ENCODE assay signal across 9 cellular contexts in the genomic region with DNA sequence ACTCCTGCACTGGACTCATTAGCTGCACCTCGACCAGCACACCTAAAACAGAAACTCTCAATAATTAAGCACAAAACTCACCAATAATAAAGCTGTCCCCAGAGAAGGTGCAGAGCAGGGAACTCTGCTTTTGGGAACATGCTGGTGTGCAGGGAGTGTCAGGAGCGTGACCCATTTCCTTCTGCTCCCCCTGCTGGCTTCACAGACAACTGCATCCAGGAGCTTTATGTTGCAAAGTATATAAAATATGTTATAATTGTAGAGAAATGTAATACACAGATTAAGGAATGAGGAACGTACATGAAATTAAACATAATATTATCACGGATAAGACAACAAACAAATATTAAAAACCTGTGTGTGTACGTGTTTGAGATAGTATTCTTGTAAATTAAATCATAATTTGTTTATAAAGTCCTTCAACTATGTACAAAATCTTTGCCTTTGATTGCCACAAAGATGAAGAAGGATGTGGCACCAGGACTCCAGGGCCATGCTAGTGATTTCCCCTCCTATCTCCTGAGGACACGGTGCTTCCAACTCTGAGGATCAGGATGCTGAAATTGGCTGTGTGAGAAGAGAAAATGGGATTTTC.
DNase-seq lines count a peak whose midpoint lies in the region; ATAC-seq and TF ChIP-seq lines count a peak whose summit lies in the region.
"Had no signal": no experiment of that assay in that cellular context is flagged by ENCODE, and none has a peak within 500 bp of the region (broad histone marks: within the 10 kb centered on the region; RNA-seq: fewer than 3 reads in every experiment).

No MANE protein-coding gene starts in this region.

- peaks cover 9% of the 10 kb centered on the region for H3K27me3 Mint-ChIP-seq in GM23338 (ENCODE audit: insufficient read depth, low read depth, poor library complexity)

- no peaks in the 10 kb centered on the region for H3K9me3 Mint-ChIP-seq in GM23338

- peaks cover 14% of the 10 kb centered on the region for H3K4me1 Mint-ChIP-seq in GM23338

- H3K4me1 ChIP-seq in GM23338 (ENCODE audit: insufficient read depth) = no peaks in the 10 kb centered on the region
- H3K4me1 ChIP-seq: BLaER1 treated with 17β-estradiol and CSF1 and Interleukin-3, amounts not matched to agents 10 nM and 100 nM had no signal

- no peak overlapping the region for H3K4me3 Mint-ChIP-seq in GM23338

- H3K4me3 ChIP-seq in GM23338 (no peak overlapping the region), NB4 (ENCODE audit: low read depth, low read length) (no peak overlapping the region), fibroblast of mammary gland (ENCODE audit: control insufficient read depth, low read depth, low read length) (no peak overlapping the region)
- H3K4me3 ChIP-seq: BLaER1 treated with 17β-estradiol and CSF1 and Interleukin-3, amounts not matched to agents 10 nM and 100 nM had no signal

- H3F3A ChIP-seq in GM23338 (replicated peaks; ENCODE audit: low read depth) = no peaks in the 10 kb centered on the region

- no peaks in the 10 kb centered on the region for H4K20me1 ChIP-seq in GM23338 (replicated peaks; ENCODE audit: insufficient read depth)
- H4K20me1 ChIP-seq: BLaER1 treated with 17β-estradiol and CSF1 and Interleukin-3, amounts not matched to agents 10 nM and 100 nM had no signal

- no peaks in the 10 kb centered on the region for H3K79me2 ChIP-seq in GM23338 (replicated peaks; ENCODE audit: insufficient read depth)

- ATAC-seq in GM23338 = peak; percentile 83

- H3K36me3 Mint-ChIP-seq in GM23338 (ENCODE audit: low read depth) = no peaks in the 10 kb centered on the region

- H3K36me3 ChIP-seq in GM23338 (ENCODE audit: insufficient read depth) = no peaks in the 10 kb centered on the region
- H3K36me3 ChIP-seq: BLaER1 treated with 17β-estradiol and CSF1 and Interleukin-3, amounts not matched to agents 10 nM and 100 nM had no signal

- peaks cover 32% of the 10 kb centered on the region; the same call in 1 of the 2 replicates for H3K27me3 ChIP-seq in GM23338 (ENCODE audit: insufficient read depth)
- H3K27me3 ChIP-seq: BLaER1 treated with 17β-estradiol and CSF1 and Interleukin-3, amounts not matched to agents 10 nM and 100 nM had no signal

- H3K4me2 ChIP-seq in GM23338 = no peak overlapping the region
- H3K4me2 ChIP-seq: BLaER1 treated with 17β-estradiol and CSF1 and Interleukin-3, amounts not matched to agents 10 nM and 100 nM had no signal

- no peaks in the 10 kb centered on the region for H3K9me2 ChIP-seq in GM23338 (ENCODE audit: insufficient read depth)

- peak; percentile 76 to 88 for TF ChIP-seq CTCF in GM23338 (conservative IDR thresholded peaks at IDR 0.05; ENCODE audit: low read depth in 2 of 2)
- TF ChIP-seq CTCF in NB4 (IDR thresholded peaks at IDR 0.05; ENCODE audit: low read depth, low read length) = peak; percentile 86
- peak; percentile 86 for TF ChIP-seq CTCF in fibroblast of mammary gland (conservative IDR thresholded peaks at IDR 0.05; ENCODE audit: control insufficient read depth, insufficient read depth, low read depth, low read length)

- DNase-seq in DMS79 treated with DMSO at 0.1 percent for 48 hours (lab: John Stamatoyannopoulos, UW) (peak; percentile 25), DMS79 (lab: John Stamatoyannopoulos, UW) (no peak), GM23338 (ENCODE audit: low spot score) (peak; percentile 67), NB4 (ENCODE audit: low read depth) (peak; percentile 35), fibroblast of mammary gland (ENCODE audit: low read depth) (peak; percentile 26), pons (ENCODE audit: low spot score) (peak; percentile 24), OCI-M2 (lab: John Stamatoyannopoulos, UW; ENCODE audit: unreplicated experiment) (no peak)
- peak; percentile 44 to 50 for DNase-seq in activated CD4-positive, alpha-beta T cell treated with anti-CD3 and anti-CD28 coated beads, Interleukin-2, amount 50 U/mL, for 48 hours

- no peak overlapping the region for H3K27ac Mint-ChIP-seq in GM23338

- H3K27ac ChIP-seq in GM23338 (ENCODE audit: low read depth) = no peak overlapping the region
- H3K27ac ChIP-seq: BLaER1 treated with 17β-estradiol and CSF1 and Interleukin-3, amounts not matched to agents 10 nM and 100 nM had no signal

- H2AFZ ChIP-seq in GM23338 = no peak overlapping the region

- TF ChIP-seq POLR2A in NB4 (IDR thresholded peaks at IDR 0.05; ENCODE audit: extremely low read depth, insufficient read length) = no peak

TF ChIP-seq in GM23338, 12 proteins besides CTCF, POLR2A, EP300 and RAD21 (continues in another document):
- no peak for TF ChIP-seq NANOG (IDR thresholded peaks at IDR 0.05; ENCODE audit: borderline replicate concordance)
- TF ChIP-seq POLR2AphosphoS5 (IDR thresholded peaks at IDR 0.05; ENCODE audit: low read depth) = no peak
- TF ChIP-seq EZH2 (IDR thresholded peaks at IDR 0.05; ENCODE audit: low read depth, unreplicated experiment) = no peak
- TF ChIP-seq, protein P1, sequence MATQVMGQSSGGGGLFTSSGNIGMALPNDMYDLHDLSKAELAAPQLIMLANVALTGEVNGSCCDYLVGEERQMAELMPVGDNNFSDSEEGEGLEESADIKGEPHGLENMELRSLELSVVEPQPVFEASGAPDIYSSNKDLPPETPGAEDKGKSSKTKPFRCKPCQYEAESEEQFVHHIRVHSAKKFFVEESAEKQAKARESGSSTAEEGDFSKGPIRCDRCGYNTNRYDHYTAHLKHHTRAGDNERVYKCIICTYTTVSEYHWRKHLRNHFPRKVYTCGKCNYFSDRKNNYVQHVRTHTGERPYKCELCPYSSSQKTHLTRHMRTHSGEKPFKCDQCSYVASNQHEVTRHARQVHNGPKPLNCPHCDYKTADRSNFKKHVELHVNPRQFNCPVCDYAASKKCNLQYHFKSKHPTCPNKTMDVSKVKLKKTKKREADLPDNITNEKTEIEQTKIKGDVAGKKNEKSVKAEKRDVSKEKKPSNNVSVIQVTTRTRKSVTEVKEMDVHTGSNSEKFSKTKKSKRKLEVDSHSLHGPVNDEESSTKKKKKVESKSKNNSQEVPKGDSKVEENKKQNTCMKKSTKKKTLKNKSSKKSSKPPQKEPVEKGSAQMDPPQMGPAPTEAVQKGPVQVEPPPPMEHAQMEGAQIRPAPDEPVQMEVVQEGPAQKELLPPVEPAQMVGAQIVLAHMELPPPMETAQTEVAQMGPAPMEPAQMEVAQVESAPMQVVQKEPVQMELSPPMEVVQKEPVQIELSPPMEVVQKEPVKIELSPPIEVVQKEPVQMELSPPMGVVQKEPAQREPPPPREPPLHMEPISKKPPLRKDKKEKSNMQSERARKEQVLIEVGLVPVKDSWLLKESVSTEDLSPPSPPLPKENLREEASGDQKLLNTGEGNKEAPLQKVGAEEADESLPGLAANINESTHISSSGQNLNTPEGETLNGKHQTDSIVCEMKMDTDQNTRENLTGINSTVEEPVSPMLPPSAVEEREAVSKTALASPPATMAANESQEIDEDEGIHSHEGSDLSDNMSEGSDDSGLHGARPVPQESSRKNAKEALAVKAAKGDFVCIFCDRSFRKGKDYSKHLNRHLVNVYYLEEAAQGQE (IDR thresholded peaks at IDR 0.05; ENCODE audit: unreplicated experiment) = no peak
- no peak for TF ChIP-seq ZNF114 (CRISPR knock-in tag; IDR thresholded peaks at IDR 0.05)
- no peak for TF ChIP-seq ZNF331 (CRISPR knock-in tag; IDR thresholded peaks at IDR 0.05; ENCODE audit: low read depth)

Comparison
In these comparisons a context has a peak if more than half of its experiments do, and no peak if none do; other contexts are left out.
1. DNase-seq: peak in DMS79 treated with DMSO at 0.1 percent for 48 hours (single experiment), GM23338 (single experiment), NB4 (single experiment), activated CD4-positive, alpha-beta T cell treated with anti-CD3 and anti-CD28 coated beads, Interleukin-2, amount 50 U/mL, for 48 hours (2 of 2), fibroblast of mammary gland (single experiment) and pons (single experiment); none in DMS79 (single experiment) and OCI-M2 (single experiment).
2. Peak in every context shown above with its lines, with median percentiles within 50 percentile points of each other: CTCF ChIP-seq.